ENCODE assay signal across 1 cellular context in the genomic region with DNA sequence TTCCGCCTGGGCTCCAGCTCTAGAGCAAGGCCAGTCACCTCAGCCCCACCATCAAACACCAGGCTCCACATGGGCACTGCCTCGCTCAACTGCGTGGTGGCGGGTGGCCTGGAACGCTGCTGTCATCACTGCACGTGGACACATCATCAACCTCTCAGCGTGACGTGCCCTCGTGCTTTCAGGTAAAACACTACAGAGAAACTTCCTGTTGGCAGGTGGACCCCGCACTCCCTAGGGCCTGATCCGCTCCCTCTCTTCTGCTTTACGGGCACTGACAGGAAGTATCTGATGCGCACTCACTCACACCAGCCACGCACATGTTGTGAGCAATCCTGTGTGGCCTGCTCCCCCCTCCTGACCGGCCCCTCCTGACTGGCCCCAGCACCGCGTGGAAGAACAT.
A peak's percentile ranks its signal among the peaks of the same experiment; 100 is the strongest.
TF ChIP-seq lines count a peak whose summit lies in the region.

No MANE protein-coding gene starts in this region.

TF ChIP-seq in GM12878, 131 proteins besides CTCF, POLR2A, EP300 and RAD21 (continued from another document):
- TF ChIP-seq E2F4 (IDR thresholded peaks at IDR 0.05; ENCODE audit: low read depth, low read length) (no peak), IKZF2 (IDR thresholded peaks at IDR 0.05) (no peak), CREB1 (IDR thresholded peaks at IDR 0.05; ENCODE audit: low read depth) (peak; percentile 19; the same call in 1 of the 2 replicates), MTA2 (IDR thresholded peaks at IDR 0.05; ENCODE audit: low read depth) (no peak), MYC (IDR thresholded peaks at IDR 0.05; ENCODE audit: insufficient read depth, insufficient read length, insufficient replicate concordance, low read length, severe bottlenecking) (no peak), HSF1 (IDR thresholded peaks at IDR 0.05; ENCODE audit: low read depth, low read length) (no peak)
